ENCODE assay signal across 17 cellular contexts in genomic region chr11:1843098-1843473, GRCh38. TPM values are rescaled to one million over a fixed set of nuclear protein-coding genes. Genes with fewer than 3 reads are reported as not detected.
DNase-seq lines count a peak whose midpoint lies in the region; ATAC-seq, FAIRE-seq and TF ChIP-seq lines count a peak whose summit lies in the region.
"Had no signal": no experiment of that assay in that cellular context is flagged by ENCODE, and none has a peak within 500 bp of the region (broad histone marks: within the 10 kb centered on the region; RNA-seq: fewer than 3 reads in every experiment).

No MANE protein-coding gene starts in this region.

- H3K4me2 ChIP-seq in mammary epithelial cell (ENCODE audit: insufficient read depth, low read depth, low read length) = peak overlapping the region; percentile 12

- H3K27me3 ChIP-seq in breast epithelium = no peaks in the 10 kb centered on the region
- no peaks in the 10 kb centered on the region for H3K27me3 ChIP-seq in mammary epithelial cell (ENCODE audit: insufficient read depth, low read length)

- peak overlapping the region; percentile 77 for H3K27ac Mint-ChIP-seq in MCF 10A (ENCODE audit: low read depth, unreplicated experiment)
- no peak overlapping the region for H3K27ac Mint-ChIP-seq in memory B cell
- H3K27ac Mint-ChIP-seq in stimulated activated memory B cell treated with anti-CD40 and anti-IgM and Interleukin-4, amounts not matched to agents 10 μg/mL and 1 μg/mL and 100 μg/mL, for 72 hours = peak overlapping the region; percentile 75
- H3K27ac Mint-ChIP-seq in endothelial cell (ENCODE audit: unreplicated experiment) = no peak overlapping the region

- POLR2A ChIA-PET in MCF 10A (lab: Yijun Ruan, JAX) = interaction anchor here (0.6 to 2.2 kb wide), 8 partner anchors 9 to 96 kb away, joined by 3 to 32 read pairs (median 3); partner anchors contain the start of genes IFITM10 and SYT8

- H3K9me3 Mint-ChIP-seq in MCF 10A (ENCODE audit: unreplicated experiment) = no peaks in the 10 kb centered on the region
- no peaks in the 10 kb centered on the region for H3K9me3 Mint-ChIP-seq in memory B cell
- H3K9me3 Mint-ChIP-seq in stimulated activated memory B cell treated with anti-CD40 and anti-IgM and Interleukin-4, amounts not matched to agents 10 μg/mL and 1 μg/mL and 100 μg/mL, for 72 hours = no peaks in the 10 kb centered on the region
- no peaks in the 10 kb centered on the region for H3K9me3 Mint-ChIP-seq in endothelial cell (ENCODE audit: unreplicated experiment)

- no peak for ATAC-seq in memory B cell (ENCODE audit: low read depth)
- ATAC-seq in stimulated activated memory B cell treated with anti-CD40 and anti-IgM and Interleukin-4, amounts not matched to agents 10 μg/mL and 1 μg/mL and 100 μg/mL, for 72 hours = no peak
- ATAC-seq: HCT116 had no signal

- intact Hi-C loops in MCF 10A (cut with micrococcal nuclease) (no loop called here), breast epithelium (cut with DNase I; ENCODE audit: low total_unique reads) (no loop called here), mammary epithelial cell (cut with micrococcal nuclease) (no loop called here)

- H4K20me1 ChIP-seq in mammary epithelial cell (ENCODE audit: insufficient read depth, low read length) = no peaks in the 10 kb centered on the region

- H3K9me3 ChIP-seq in breast epithelium (no peaks in the 10 kb centered on the region), mammary epithelial cell (replicated peaks; ENCODE audit: insufficient read depth, low read length) (no peaks in the 10 kb centered on the region)

- H3K27ac ChIP-seq in breast epithelium (no peak overlapping the region), mammary epithelial cell (ENCODE audit: insufficient read depth, low read depth, low read length) (no peak overlapping the region)

- H3K4me3 Mint-ChIP-seq in MCF 10A (ENCODE audit: unreplicated experiment) (peak overlapping the region; percentile 48), memory B cell (peak overlapping the region; percentile 63), endothelial cell (ENCODE audit: unreplicated experiment) (no peak overlapping the region)
- no peak overlapping the region for H3K4me3 Mint-ChIP-seq in stimulated activated memory B cell treated with anti-CD40 and anti-IgM and Interleukin-4, amounts not matched to agents 10 μg/mL and 1 μg/mL and 100 μg/mL, for 72 hours

- TF ChIP-seq CTCF in MCF 10A (IDR thresholded peaks at IDR 0.05; ENCODE audit: unreplicated experiment) (no peak), breast epithelium (IDR thresholded peaks at IDR 0.05) (no peak), mammary epithelial cell (conservative IDR thresholded peaks at IDR 0.05 in 1 of 2, IDR thresholded peaks at IDR 0.05 in 1 of 2; ENCODE audit: extremely low read depth in 1 of 2, insufficient read depth in 1 of 2, low read depth in 1 of 2, low read length in 2 of 2) (no peak), endothelial cell (IDR thresholded peaks at IDR 0.05; ENCODE audit: unreplicated experiment) (no peak)

- CTCF ChIA-PET in MCF 10A (lab: Yijun Ruan, JAX) (interaction anchor here (0.7 to 1.0 kb wide), 2 partner anchors 105 to 112 kb away, joined by 3 read pairs; no protein-coding TSS in a partner anchor), mammary epithelial cell (lab: Charles Lee; ENCODE audit: low non-redundant PET) (no interaction called here)

- H3K36me3 ChIP-seq in breast epithelium (no peaks in the 10 kb centered on the region), mammary epithelial cell (ENCODE audit: insufficient read depth, low read length) (peaks cover 8% of the 10 kb centered on the region)

- in situ Hi-C loops in mammary epithelial cell (cut with MboI; ENCODE audit: low sequenced_read_pairs in 2 of 2) = no loop called here

- no peak overlapping the region for H3K9ac ChIP-seq in mammary epithelial cell (ENCODE audit: insufficient read depth, low read length)

- peaks cover 5% of the 10 kb centered on the region for H3K79me2 ChIP-seq in mammary epithelial cell (ENCODE audit: insufficient read depth, low read length)

- H2AFZ ChIP-seq in mammary epithelial cell (ENCODE audit: low read depth, low read length) = no peak overlapping the region

- dilution Hi-C loops in mammary epithelial cell (cut with HindIII; ENCODE audit: low sequenced_read_pairs) = no loop called here

- H3K36me3 Mint-ChIP-seq in MCF 10A (ENCODE audit: insufficient read depth, unreplicated experiment) = peaks cover 26% of the 10 kb centered on the region
- no peaks in the 10 kb centered on the region for H3K36me3 Mint-ChIP-seq in memory B cell
- no peaks in the 10 kb centered on the region for H3K36me3 Mint-ChIP-seq in stimulated activated memory B cell treated with anti-CD40 and anti-IgM and Interleukin-4, amounts not matched to agents 10 μg/mL and 1 μg/mL and 100 μg/mL, for 72 hours
- H3K36me3 Mint-ChIP-seq in endothelial cell (ENCODE audit: low read depth, unreplicated experiment) = no peaks in the 10 kb centered on the region

- H3K4me3 ChIP-seq in breast epithelium (no peak overlapping the region), mammary epithelial cell (replicated peaks in 1 of 3; ENCODE audit: insufficient read depth in 1 of 3, low read depth in 2 of 3, low read length in 3 of 3) (no peak overlapping the region)

- WGBS in mammary epithelial cell (ENCODE audit: low coverage, missing lambda C conversion rate) = 17% methylated on average over 4 of the region's 11 CpGs

- BruUV-seq in MCF 10A (replicated peaks; lab: Mats Ljungman, UMichigan) = no TSS peak
- no TSS peak for BruUV-seq in mammary epithelial cell (replicated peaks; lab: Mats Ljungman, UMichigan)

- FAIRE-seq in urothelium cell line (lab: Jason Lieb, UNC) = no peak
- FAIRE-seq: colon, D721Med, RCC 7860 had no signal

- DNase-seq in MCF 10A (ENCODE audit: unreplicated experiment) (peak; percentile 85), breast epithelium (ENCODE audit: low spot score in 2 of 2) (no peak), mammary epithelial cell (no peak), memory B cell (ENCODE audit: low spot score in 2 of 2) (no peak), NOMO-1 (lab: John Stamatoyannopoulos, UW; ENCODE audit: unreplicated experiment in 2 of 2) (no peak), urothelium cell line (ENCODE audit: low spot score) (no peak), endothelial cell (ENCODE audit: low spot score) (no peak)
- DNase-seq: activated CD4-positive, CD25-positive, alpha-beta regulatory T cell treated with anti-CD3 and anti-CD28 coated beads, Interleukin-2, amount 50 U/mL, for 72 hours; islet precursor cell; NCI-H82 had no signal

- H3K4me1 Mint-ChIP-seq in MCF 10A (ENCODE audit: insufficient read depth, unreplicated experiment) (peaks cover 31% of the 10 kb centered on the region), memory B cell (peaks cover 58% of the 10 kb centered on the region), endothelial cell (ENCODE audit: unreplicated experiment) (peaks cover 4% of the 10 kb centered on the region)
- H3K4me1 Mint-ChIP-seq in stimulated activated memory B cell treated with anti-CD40 and anti-IgM and Interleukin-4, amounts not matched to agents 10 μg/mL and 1 μg/mL and 100 μg/mL, for 72 hours = peaks cover 78% of the 10 kb centered on the region

- no peaks in the 10 kb centered on the region for H3K4me1 ChIP-seq in breast epithelium
- peaks cover 15% of the 10 kb centered on the region for H3K4me1 ChIP-seq in mammary epithelial cell (ENCODE audit: insufficient read depth, low read length)

- H3K27me3 Mint-ChIP-seq in MCF 10A (ENCODE audit: insufficient read depth, unreplicated experiment) (no peaks in the 10 kb centered on the region), memory B cell (no peaks in the 10 kb centered on the region), endothelial cell (ENCODE audit: unreplicated experiment) (peaks cover 13% of the 10 kb centered on the region)
- no peaks in the 10 kb centered on the region for H3K27me3 Mint-ChIP-seq in stimulated activated memory B cell treated with anti-CD40 and anti-IgM and Interleukin-4, amounts not matched to agents 10 μg/mL and 1 μg/mL and 100 μg/mL, for 72 hours

- no peak for TF ChIP-seq POLR2A in breast epithelium (IDR thresholded peaks at IDR 0.05)

RNA-seq across cellular contexts. Expression of gene TNNI2, which starts 4.3 kb away (rescaled TPM):
- 43.3 and 77.7 TPM in 2 replicates for total RNA-seq in MCF 10A (2022)
- 1 to 10 TPM in 2 of 3 donors, not detected in 1; 1.6 to 5.6 TPM for total RNA-seq in breast epithelium
- total RNA-seq in mammary epithelial cell = 10 to 100 TPM in 1 of 2 donors, 1 to 10 TPM in 1; 8.8 to 44.7 TPM
- 34.8 TPM for polyA plus RNA-seq in mammary epithelial cell
- 4.3 TPM for polyA minus RNA-seq in mammary epithelial cell
- total RNA-seq in endothelial cell (ENCODE audit: unreplicated experiment) = not detected
- total RNA-seq: epithelial cell of proximal tubule, pulmonary artery endothelial cell had no signal

RNA-seq across cellular contexts. Expression of gene SYT8, which starts 8.3 kb away (rescaled TPM):
- total RNA-seq in MCF 10A (2022) (141 and 308 TPM in 2 replicates), breast epithelium (10 to 100 TPM in 2 of 3 donors, not detected in 1; 10.7 to 12.1 TPM), mammary epithelial cell (100 to 1,000 TPM; 103 to 209 TPM), endothelial cell (ENCODE audit: unreplicated experiment) (not detected)
- 57.2 TPM for polyA plus RNA-seq in mammary epithelial cell
- 4.9 TPM for polyA minus RNA-seq in mammary epithelial cell
- total RNA-seq: pulmonary artery endothelial cell had no signal

RNA-seq across cellular contexts. Expression of gene LSP1, which starts 9.8 kb away (rescaled TPM):
- total RNA-seq in MCF 10A (2022) (3.3 and 3.7 TPM in 2 replicates), breast epithelium (10 to 100 TPM; 21.4 to 36.0 (median 23.6) TPM), mammary epithelial cell (1 to 10 TPM in 1 of 2 donors, under 1 TPM in 1; 0.17 to 2.0 TPM), endothelial cell (ENCODE audit: unreplicated experiment) (not detected)
- polyA plus RNA-seq in mammary epithelial cell = not detected
- not detected for polyA minus RNA-seq in mammary epithelial cell
- total RNA-seq: epithelial cell of proximal tubule, pulmonary artery endothelial cell had no signal

RNA-seq across cellular contexts. Expression of gene PRR33, which starts 48.6 kb away (rescaled TPM):
- total RNA-seq in MCF 10A (2022) (not detected in 2 replicates), breast epithelium (not detected), mammary epithelial cell (not detected), endothelial cell (ENCODE audit: unreplicated experiment) (not detected)
- polyA plus RNA-seq in mammary epithelial cell = not detected
- polyA minus RNA-seq in mammary epithelial cell = not detected
- total RNA-seq: epithelial cell of proximal tubule, pulmonary artery endothelial cell had no signal

Comparison
In these comparisons a context has a peak if more than half of its experiments do, and no peak if none do; other contexts are left out.
1. RNA of gene SYT8, which starts 8.3 kb away (total RNA-seq): 141 to 308 TPM in MCF 10A and 103 to 209 TPM in mammary epithelial cell; 10.7 to 12.1 TPM in breast epithelium and not detected in endothelial cell (single experiment); every median in the first group is over 4 times any median in the second.
2. H3K27ac Mint-ChIP-seq: peak in MCF 10A (single experiment) and stimulated activated memory B cell treated with anti-CD40 and anti-IgM and Interleukin-4, amounts not matched to agents 10 μg/mL and 1 μg/mL and 100 μg/mL, for 72 hours (single experiment); none in memory B cell (single experiment) and endothelial cell (single experiment).
3. H3K4me3 Mint-ChIP-seq: peak in MCF 10A (single experiment) and memory B cell (single experiment); none in stimulated activated memory B cell treated with anti-CD40 and anti-IgM and Interleukin-4, amounts not matched to agents 10 μg/mL and 1 μg/mL and 100 μg/mL, for 72 hours (single experiment) and endothelial cell (single experiment).